9 cellular contexts compared by ENCODE assay signal in genomic region chr3:194691481-194692281, GRCh38. TPM values are rescaled to one million over a fixed set of nuclear protein-coding genes. Genes with fewer than 3 reads are reported as not detected.
DNase-seq lines count a peak whose midpoint lies in the region; ATAC-seq and TF ChIP-seq lines count a peak whose summit lies in the region.
"Had no signal": no experiment of that assay in that cellular context is flagged by ENCODE, and none has a peak within 500 bp of the region (broad histone marks: within the 10 kb centered on the region; RNA-seq: fewer than 3 reads in every experiment).

No MANE protein-coding gene starts in this region.

- no peaks in the 10 kb centered on the region for H3K9me3 Mint-ChIP-seq in IgD-negative memory B cell

- intact Hi-C loops in ovary (cut with DNase I) (no loop called here), mucosa of descending colon (cut with DNase I, micrococcal nuclease) (no loop called here)

- H3K27me3 Mint-ChIP-seq in IgD-negative memory B cell = peaks cover 1% of the 10 kb centered on the region

- H3K27ac ChIP-seq in ovary = no peak overlapping the region

- H3K27ac Mint-ChIP-seq in IgD-negative memory B cell = peak overlapping the region; percentile 69 to 97 (median 76)

- H3K4me1 Mint-ChIP-seq in IgD-negative memory B cell = peaks cover 46 to 56% (median 55%) of the 10 kb centered on the region in 3 donors

- no peaks in the 10 kb centered on the region for H3K36me3 ChIP-seq in ovary
- H3K36me3 ChIP-seq in mucosa of descending colon (ENCODE audit: low read depth) = no peaks in the 10 kb centered on the region

- H3K4me3 ChIP-seq in ovary (no peak overlapping the region), mucosa of descending colon (no peak overlapping the region)

- H3K27me3 ChIP-seq in ovary = no peaks in the 10 kb centered on the region

- H3K4me3 Mint-ChIP-seq in IgD-negative memory B cell = peak overlapping the region; percentile 64 to 84 (median 74)

- H3K36me3 Mint-ChIP-seq in IgD-negative memory B cell = peaks cover 1% of the 10 kb centered on the region

- POLR2A ChIA-PET in GM10248 (lab: Yijun Ruan, JAX) = interaction anchor here (0.5 to 0.6 kb wide), 2 partner anchors 150 to 194 kb away, joined by 3 to 8 read pairs; no protein-coding TSS in a partner anchor

- TF ChIP-seq CTCF in GM10248 (IDR thresholded peaks at IDR 0.05; ENCODE audit: control extremely low read depth, extremely low read depth, low read depth, missing control alignments) (no peak), ovary (IDR thresholded peaks at IDR 0.05) (no peak), mucosa of descending colon (IDR thresholded peaks at IDR 0.05) (no peak)

- CTCF ChIA-PET in GM10248 (lab: Yijun Ruan, JAX) = interaction anchor here (1.4 to 7.4 kb wide), 4 partner anchors 9 to 415 kb away, joined by 4 to 90 read pairs (median 12); partner anchors contain the start of gene LSG1

- no peak for TF ChIP-seq EP300 in ovary (IDR thresholded peaks at IDR 0.05)

- H3K4me1 ChIP-seq in ovary (ENCODE audit: insufficient read depth) (peaks cover 17% of the 10 kb centered on the region), mucosa of descending colon (ENCODE audit: low read depth) (peaks cover 14% of the 10 kb centered on the region)

- ATAC-seq in GM21528 (IDR thresholded peaks at IDR 0.05; ENCODE audit: low FRiP score, unreplicated experiment) (peak; percentile 71), mucosa of descending colon (no peak)

- 57 to 60% (median 57%) methylated on average over 15 of the region's 15 CpGs for WGBS in ovary, 3 donors

- TF ChIP-seq POLR2A in ovary (IDR thresholded peaks at IDR 0.05) = no peak

- no peaks in the 10 kb centered on the region for H3K9me3 ChIP-seq in ovary
- H3K9me3 ChIP-seq in mucosa of descending colon = no peaks in the 10 kb centered on the region

- DNase-seq in GM10248 (ENCODE audit: extremely low spot score) = peak; percentile 85
- peak; percentile 82 for DNase-seq in fibroblast of gingiva (ENCODE audit: low read depth)
- no peak for DNase-seq in EL
- no peak for DNase-seq in ureter (ENCODE audit: low spot score)
- DNase-seq in ovary = no peak
- no peak for DNase-seq in mucosa of descending colon
- DNase-seq: hypothalamus had no signal

RNA-seq across cellular contexts. Expression of gene FAM43A, which starts 6.0 kb away (rescaled TPM):
- polyA plus RNA-seq in IgD-negative memory B cell (33.1 TPM), ovary (10 to 100 TPM in 1 of 2 donors, 1 to 10 TPM in 1; 5.3 to 10.9 TPM)
- total RNA-seq in ureter (5.2 TPM), ovary (10 to 100 TPM in 1 of 7 donors, 1 to 10 TPM in 6; 4.0 to 12.1 (median 6.3) TPM), mucosa of descending colon (10 to 100 TPM; 12.7 to 87.8 (median 22.4) TPM)

RNA-seq across cellular contexts. Expression of gene LSG1, which starts 19.7 kb away (rescaled TPM):
- 35.5 TPM for polyA plus RNA-seq in IgD-negative memory B cell
- 64.5 TPM for total RNA-seq in ureter
- 10 to 100 TPM; 27.0 to 45.9 (median 31.5) TPM for total RNA-seq in ovary
- 10 to 100 TPM; 26.8 to 46.6 TPM for polyA plus RNA-seq in ovary
- 10 to 100 TPM; 34.0 to 35.6 (median 35.5) TPM for total RNA-seq in mucosa of descending colon

RNA-seq across cellular contexts. Expression of gene TMEM44, which starts 58.5 kb away (rescaled TPM):
- polyA plus RNA-seq in IgD-negative memory B cell (2.2 TPM), ovary (10 to 100 TPM in 1 of 2 donors, 1 to 10 TPM in 1; 8.6 to 12.3 TPM)
- total RNA-seq in ureter (19.9 TPM), ovary (1 to 10 TPM; 3.4 to 9.6 (median 5.6) TPM), mucosa of descending colon (10 to 100 TPM; 30.9 to 59.3 (median 34.1) TPM)

Comparison
In these comparisons a context has a peak if more than half of its experiments do, and no peak if none do; other contexts are left out.
1. DNase-seq: peak in GM10248 (single experiment) and fibroblast of gingiva (single experiment); none in EL (single experiment), ureter (single experiment), ovary (0 of 5) and mucosa of descending colon (0 of 3).